In the genomic region with DNA sequence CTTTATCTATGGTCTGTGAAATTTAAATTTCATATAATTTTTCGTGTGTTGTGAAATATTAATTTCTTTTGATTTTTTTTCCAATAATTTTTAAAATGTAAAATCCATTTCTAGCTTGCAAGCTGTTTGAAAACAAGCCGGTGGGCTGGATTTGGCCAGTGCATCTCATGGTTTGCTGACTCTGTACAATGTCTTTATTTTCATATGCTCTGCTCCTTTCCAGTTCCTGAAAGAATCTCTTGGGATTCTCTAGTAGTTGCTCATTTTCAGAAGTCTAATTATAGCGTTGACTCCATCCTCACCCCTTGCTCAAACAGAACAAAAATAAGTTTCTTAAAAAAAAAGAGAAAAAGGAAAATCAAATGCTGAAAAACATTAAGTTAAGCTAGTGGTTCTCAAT, we compare ENCODE assay signal across 13 cellular contexts.
"Had no signal": no experiment of that assay in that cellular context is flagged by ENCODE, and none has a peak within 500 bp of the region (broad histone marks: within the 10 kb centered on the region; RNA-seq: fewer than 3 reads in every experiment).

No MANE protein-coding gene starts in this region.

- H3K4me1 ChIP-seq: left lung had no signal

- DNase-seq: activated CD4-positive, alpha-beta T cell treated with anti-CD3 and anti-CD28 coated beads, Interleukin-2, amount 50 U/mL, for 1 hour; activated CD4-positive, CD25-positive, alpha-beta regulatory T cell; activated T-cell treated with anti-CD3 and anti-CD28 coated beads, Interleukin-2, amount 50 U/mL, for 1 hour; anterior cingulate cortex; caudate nucleus; cortex of kidney; effector memory CD8-positive, alpha-beta T cell; glutamatergic neuron; left lung; mesendoderm; posterior cingulate gyrus; small intestine had no signal

- H3K9me3 ChIP-seq: left lung had no signal

- ATAC-seq: effector memory CD8-positive, alpha-beta T cell; left lung had no signal

- H3K27ac ChIP-seq: epithelial cell of prostate, left lung had no signal

- H3K4me3 ChIP-seq: left lung had no signal

- H3K27me3 ChIP-seq: left lung had no signal
